In the genomic region with DNA sequence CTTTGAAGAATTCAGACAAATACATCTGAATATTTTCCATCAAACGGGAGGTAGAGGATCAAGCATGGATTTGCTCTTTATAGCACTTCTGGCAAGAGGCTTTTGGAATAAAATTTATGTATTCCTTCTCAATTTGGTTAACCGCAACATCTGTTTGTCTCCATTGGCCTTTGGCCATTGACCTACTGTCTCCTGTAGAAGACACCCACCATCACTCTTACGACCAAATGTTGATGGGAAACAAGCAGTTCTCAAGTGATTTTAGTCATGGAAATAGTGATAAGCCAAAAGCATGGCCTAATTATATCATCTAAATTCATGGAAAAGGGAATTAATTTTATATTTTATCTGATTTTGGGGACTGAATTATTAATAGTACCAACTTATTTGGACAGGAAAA, we compare ENCODE assay signal across 24 cellular contexts.
"Had no signal": no experiment of that assay in that cellular context is flagged by ENCODE, and none has a peak within 500 bp of the region (broad histone marks: within the 10 kb centered on the region; RNA-seq: fewer than 3 reads in every experiment).

No MANE protein-coding gene starts in this region.

- ATAC-seq: Panc1, PC-3 had no signal

- H3K4me2 ChIP-seq: SK-N-SH had no signal

- H3K27ac ChIP-seq: HL-60, RWPE1 had no signal

- FAIRE-seq: HTR-8/SVneo had no signal

- H3K36me3 ChIP-seq: MG63 had no signal

- H3K27me3 ChIP-seq: MG63 had no signal

- H3K9me3 ChIP-seq: MG63, SK-N-SH had no signal

- H3K4me3 ChIP-seq: MG63 had no signal

- H3K9ac ChIP-seq: SK-N-SH had no signal

- DNase-seq: Karpas-422, KG1, MG63, NCI-H1092, NCI-H1105 treated with DMSO at 0.1 percent for 48 hours, NCI-H1417 treated with DMSO at 0.1 percent for 48 hours, NCI-H146, NCI-H1694 treated with DMSO at 0.1 percent for 48 hours, NCI-H2029, NCI-H2081 treated with DMSO at 0.1 percent for 48 hours, NCI-H2171, NCI-H226, NCI-H446, NCI-H510A, NCI-H524 treated with DMSO at 0.1 percent for 48 hours, NCI-H69, NCI-H774, PC-3, SHP77, SK-N-SH had no signal
